ENCODE assay signal across 2 cellular contexts in the genomic region with DNA sequence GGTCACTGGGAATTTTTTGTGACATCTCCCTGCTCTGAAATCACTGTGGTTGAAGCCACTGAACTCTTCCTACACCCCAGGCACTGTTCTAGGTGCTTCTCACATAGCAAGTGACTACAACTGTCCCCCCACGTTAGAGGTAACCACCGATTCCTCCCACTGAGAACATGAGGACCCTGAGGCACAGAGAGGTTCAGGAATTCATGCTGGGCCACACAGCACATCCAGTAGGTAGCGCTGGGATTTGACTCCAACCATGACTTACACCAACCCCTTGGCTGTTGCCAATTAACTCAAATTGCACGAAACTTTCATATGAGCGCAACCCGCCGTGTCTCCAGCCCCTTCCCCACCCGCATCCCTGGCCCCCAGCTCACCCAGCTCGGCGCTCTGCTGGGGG.
A peak's percentile ranks its signal among the peaks of the same experiment; 100 is the strongest.
TF ChIP-seq lines count a peak whose summit lies in the region.

No MANE protein-coding gene starts in this region.

TF ChIP-seq in K562, 482 proteins besides CTCF, POLR2A, EP300 and RAD21 (continues in another document):
- TF ChIP-seq, protein P1, sequence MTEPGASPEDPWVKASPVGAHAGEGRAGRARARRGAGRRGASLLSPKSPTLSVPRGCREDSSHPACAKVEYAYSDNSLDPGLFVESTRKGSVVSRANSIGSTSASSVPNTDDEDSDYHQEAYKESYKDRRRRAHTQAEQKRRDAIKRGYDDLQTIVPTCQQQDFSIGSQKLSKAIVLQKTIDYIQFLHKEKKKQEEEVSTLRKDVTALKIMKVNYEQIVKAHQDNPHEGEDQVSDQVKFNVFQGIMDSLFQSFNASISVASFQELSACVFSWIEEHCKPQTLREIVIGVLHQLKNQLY (CRISPR knock-in tag; conservative IDR thresholded peaks at IDR 0.05), result no peak
- TF ChIP-seq ZC3H4 (CRISPR knock-in tag; IDR thresholded peaks at IDR 0.05; ENCODE audit: borderline replicate concordance) (no peak), YBX1 (IDR thresholded peaks at IDR 0.05) (no peak), HDGF (IDR thresholded peaks at IDR 0.05) (no peak), DMBX1 (CRISPR knock-in tag; IDR thresholded peaks at IDR 0.05; ENCODE audit: borderline replicate concordance) (no peak), BCOR (IDR thresholded peaks at IDR 0.05) (peak; percentile 37; the same call in 1 of the 2 replicates), U2AF2 (optimal IDR thresholded peaks at IDR 0.05; ENCODE audit: low read depth, low read length) (no peak), ZZZ3 (IDR thresholded peaks at IDR 0.05) (no peak), SMARCA4 (IDR thresholded peaks at IDR 0.05) (no peak), RBM25 (IDR thresholded peaks at IDR 0.05; ENCODE audit: low read depth, low read length, severe bottlenecking) (peak; percentile 56), KLF10 (CRISPR knock-in tag; IDR thresholded peaks at IDR 0.05) (no peak), FOXM1 (IDR thresholded peaks at IDR 0.05; ENCODE audit: low read depth) (no peak), FOXM1 (CRISPR knock-in tag; IDR thresholded peaks at IDR 0.05; ENCODE audit: low read depth) (no peak), RBM34 (IDR thresholded peaks at IDR 0.05; ENCODE audit: borderline replicate concordance, insufficient read depth, low read length) (no peak), ADNP (tag; IDR thresholded peaks at IDR 0.05) (0 out of 2 replicates have a peak, but pooled peaks have one; percentile 30), TFAP4 (CRISPR knock-in tag; IDR thresholded peaks at IDR 0.05; ENCODE audit: borderline replicate concordance) (no peak), SP1 (CRISPR knock-in tag; IDR thresholded peaks at IDR 0.05) (no peak), KLF13 (tag; IDR thresholded peaks at IDR 0.05; ENCODE audit: borderline replicate concordance, low read depth) (no peak), TAF1 (IDR thresholded peaks at IDR 0.05; ENCODE audit: control insufficient read depth, extremely low read depth, insufficient read depth, low read length, severe bottlenecking) (no peak), ZFP36 (IDR thresholded peaks at IDR 0.05; ENCODE audit: low read depth, low read length, partially characterized antibody) (peak; percentile 64), ZNF449 (CRISPR knock-in tag; IDR thresholded peaks at IDR 0.05) (no peak), TGIF2 (CRISPR knock-in tag; IDR thresholded peaks at IDR 0.05) (no peak)
- TF ChIP-seq, protein P2, sequence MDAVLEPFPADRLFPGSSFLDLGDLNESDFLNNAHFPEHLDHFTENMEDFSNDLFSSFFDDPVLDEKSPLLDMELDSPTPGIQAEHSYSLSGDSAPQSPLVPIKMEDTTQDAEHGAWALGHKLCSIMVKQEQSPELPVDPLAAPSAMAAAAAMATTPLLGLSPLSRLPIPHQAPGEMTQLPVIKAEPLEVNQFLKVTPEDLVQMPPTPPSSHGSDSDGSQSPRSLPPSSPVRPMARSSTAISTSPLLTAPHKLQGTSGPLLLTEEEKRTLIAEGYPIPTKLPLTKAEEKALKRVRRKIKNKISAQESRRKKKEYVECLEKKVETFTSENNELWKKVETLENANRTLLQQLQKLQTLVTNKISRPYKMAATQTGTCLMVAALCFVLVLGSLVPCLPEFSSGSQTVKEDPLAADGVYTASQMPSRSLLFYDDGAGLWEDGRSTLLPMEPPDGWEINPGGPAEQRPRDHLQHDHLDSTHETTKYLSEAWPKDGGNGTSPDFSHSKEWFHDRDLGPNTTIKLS (IDR thresholded peaks at IDR 0.05; ENCODE audit: borderline replicate concordance, low read depth), result no peak
- TF ChIP-seq, protein P3, sequence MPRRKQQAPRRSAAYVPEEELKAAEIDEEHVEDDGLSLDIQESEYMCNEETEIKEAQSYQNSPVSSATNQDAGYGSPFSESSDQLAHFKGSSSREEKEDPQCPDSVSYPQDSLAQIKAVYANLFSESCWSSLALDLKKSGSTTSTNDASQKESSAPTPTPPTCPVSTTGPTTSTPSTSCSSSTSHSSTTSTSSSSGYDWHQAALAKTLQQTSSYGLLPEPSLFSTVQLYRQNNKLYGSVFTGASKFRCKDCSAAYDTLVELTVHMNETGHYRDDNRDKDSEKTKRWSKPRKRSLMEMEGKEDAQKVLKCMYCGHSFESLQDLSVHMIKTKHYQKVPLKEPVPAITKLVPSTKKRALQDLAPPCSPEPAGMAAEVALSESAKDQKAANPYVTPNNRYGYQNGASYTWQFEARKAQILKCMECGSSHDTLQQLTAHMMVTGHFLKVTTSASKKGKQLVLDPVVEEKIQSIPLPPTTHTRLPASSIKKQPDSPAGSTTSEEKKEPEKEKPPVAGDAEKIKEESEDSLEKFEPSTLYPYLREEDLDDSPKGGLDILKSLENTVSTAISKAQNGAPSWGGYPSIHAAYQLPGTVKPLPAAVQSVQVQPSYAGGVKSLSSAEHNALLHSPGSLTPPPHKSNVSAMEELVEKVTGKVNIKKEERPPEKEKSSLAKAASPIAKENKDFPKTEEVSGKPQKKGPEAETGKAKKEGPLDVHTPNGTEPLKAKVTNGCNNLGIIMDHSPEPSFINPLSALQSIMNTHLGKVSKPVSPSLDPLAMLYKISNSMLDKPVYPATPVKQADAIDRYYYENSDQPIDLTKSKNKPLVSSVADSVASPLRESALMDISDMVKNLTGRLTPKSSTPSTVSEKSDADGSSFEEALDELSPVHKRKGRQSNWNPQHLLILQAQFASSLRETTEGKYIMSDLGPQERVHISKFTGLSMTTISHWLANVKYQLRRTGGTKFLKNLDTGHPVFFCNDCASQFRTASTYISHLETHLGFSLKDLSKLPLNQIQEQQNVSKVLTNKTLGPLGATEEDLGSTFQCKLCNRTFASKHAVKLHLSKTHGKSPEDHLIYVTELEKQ (CRISPR knock-in tag; IDR thresholded peaks at IDR 0.05), result no peak

TF ChIP-seq in neural cell, 6 proteins besides CTCF, POLR2A, EP300 and RAD21:
- TF ChIP-seq SMC3 (conservative IDR thresholded peaks at IDR 0.05; ENCODE audit: poor library complexity) (no peak), MXI1 (conservative IDR thresholded peaks at IDR 0.05; ENCODE audit: poor library complexity, severe bottlenecking) (no peak), TAF1 (IDR thresholded peaks at IDR 0.05; ENCODE audit: low read depth) (no peak), EZH2 (IDR thresholded peaks at IDR 0.05; ENCODE audit: borderline replicate concordance, insufficient read depth, low read length, poor library complexity, severe bottlenecking) (no peak), POLR2AphosphoS5 (IDR thresholded peaks at IDR 0.05) (no peak)
- TF ChIP-seq, protein P4, sequence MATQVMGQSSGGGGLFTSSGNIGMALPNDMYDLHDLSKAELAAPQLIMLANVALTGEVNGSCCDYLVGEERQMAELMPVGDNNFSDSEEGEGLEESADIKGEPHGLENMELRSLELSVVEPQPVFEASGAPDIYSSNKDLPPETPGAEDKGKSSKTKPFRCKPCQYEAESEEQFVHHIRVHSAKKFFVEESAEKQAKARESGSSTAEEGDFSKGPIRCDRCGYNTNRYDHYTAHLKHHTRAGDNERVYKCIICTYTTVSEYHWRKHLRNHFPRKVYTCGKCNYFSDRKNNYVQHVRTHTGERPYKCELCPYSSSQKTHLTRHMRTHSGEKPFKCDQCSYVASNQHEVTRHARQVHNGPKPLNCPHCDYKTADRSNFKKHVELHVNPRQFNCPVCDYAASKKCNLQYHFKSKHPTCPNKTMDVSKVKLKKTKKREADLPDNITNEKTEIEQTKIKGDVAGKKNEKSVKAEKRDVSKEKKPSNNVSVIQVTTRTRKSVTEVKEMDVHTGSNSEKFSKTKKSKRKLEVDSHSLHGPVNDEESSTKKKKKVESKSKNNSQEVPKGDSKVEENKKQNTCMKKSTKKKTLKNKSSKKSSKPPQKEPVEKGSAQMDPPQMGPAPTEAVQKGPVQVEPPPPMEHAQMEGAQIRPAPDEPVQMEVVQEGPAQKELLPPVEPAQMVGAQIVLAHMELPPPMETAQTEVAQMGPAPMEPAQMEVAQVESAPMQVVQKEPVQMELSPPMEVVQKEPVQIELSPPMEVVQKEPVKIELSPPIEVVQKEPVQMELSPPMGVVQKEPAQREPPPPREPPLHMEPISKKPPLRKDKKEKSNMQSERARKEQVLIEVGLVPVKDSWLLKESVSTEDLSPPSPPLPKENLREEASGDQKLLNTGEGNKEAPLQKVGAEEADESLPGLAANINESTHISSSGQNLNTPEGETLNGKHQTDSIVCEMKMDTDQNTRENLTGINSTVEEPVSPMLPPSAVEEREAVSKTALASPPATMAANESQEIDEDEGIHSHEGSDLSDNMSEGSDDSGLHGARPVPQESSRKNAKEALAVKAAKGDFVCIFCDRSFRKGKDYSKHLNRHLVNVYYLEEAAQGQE (IDR thresholded peaks at IDR 0.05; ENCODE audit: borderline replicate concordance), result no peak
